In the genomic region with DNA sequence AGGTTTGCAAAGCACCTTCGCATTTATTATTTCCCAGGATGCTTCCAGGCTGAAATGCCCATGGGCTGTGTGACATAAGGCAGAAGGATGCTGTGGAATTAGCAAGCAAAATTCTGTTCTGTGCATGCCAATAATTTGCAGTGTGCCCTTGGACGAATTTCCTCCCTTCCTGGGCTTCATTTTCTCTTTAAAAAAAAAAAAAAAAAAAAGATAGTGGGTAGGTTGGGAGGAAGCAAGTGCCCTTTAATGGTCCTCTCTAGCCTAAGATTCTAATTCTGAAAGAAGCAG, we compare ENCODE assay signal across 11 cellular contexts. TPM values are rescaled to one million over a fixed set of nuclear protein-coding genes. Genes with fewer than 3 reads are reported as not detected.
DNase-seq lines count a peak whose midpoint lies in the region; ATAC-seq, FAIRE-seq and TF ChIP-seq lines count a peak whose summit lies in the region.
"Had no signal": no experiment of that assay in that cellular context is flagged by ENCODE, and none has a peak within 500 bp of the region (broad histone marks: within the 10 kb centered on the region; RNA-seq: fewer than 3 reads in every experiment).

No MANE protein-coding gene starts in this region.

- H4K5ac ChIP-seq in H1 (ENCODE audit: insufficient read length, low read depth, low read length), result no peak overlapping the region

- H3K4me2 ChIP-seq in OCI-LY7 (ENCODE audit: low read length), result peak overlapping the region; percentile 97
- peak overlapping the region; percentile 37 to 98; a peak in 2 of 4 replicates for H3K4me2 ChIP-seq in H1 (ENCODE audit: insufficient read depth in 1 of 2, low read depth in 2 of 2, low read length in 2 of 2)
- no peak overlapping the region for H3K4me2 ChIP-seq in neuronal stem cell (ENCODE audit: insufficient read depth, low read length, poor library complexity, severe bottlenecking)

- CTCF ChIA-PET in AG04450 (lab: Charles Lee) (interaction anchor here (5.3 kb wide), 1 partner anchor 73 kb away, joined by 28 read pairs; no protein-coding TSS in a partner anchor), OCI-LY7 (lab: Charles Lee; ENCODE audit: unreplicated experiment) (no interaction called here), H1 (lab: Charles Lee; ENCODE audit: partially characterized antibody) (interaction anchor here (0.9 to 12.3 kb wide), 6 partner anchors 8 to 74 kb away, joined by 3 to 143 read pairs (median 4); no protein-coding TSS in a partner anchor)

- no TSS peak for BruUV-seq in OCI-LY7 (replicated peaks; lab: Mats Ljungman, UMichigan)

- H2BK20ac ChIP-seq in H1 (ENCODE audit: low read length), result peak overlapping the region; percentile 92

- no peak for TF ChIP-seq POLR2A in H1 (IDR thresholded peaks at IDR 0.05; ENCODE audit: control extremely low read depth in 1 of 2, low read depth in 2 of 2, low read length in 2 of 2)

- H3K36me3 ChIP-seq in OCI-LY7 (ENCODE audit: insufficient read depth, low read length) (peaks cover 25% of the 10 kb centered on the region), H1 (ENCODE audit: control insufficient read depth in 2 of 4, insufficient read depth in 4 of 4, low read length in 3 of 4) (peaks cover 0 to 18% (median 0%) of the 10 kb centered on the region in 4 experiments; a peak in 5 of 8 replicates), neuronal stem cell (replicated peaks in 1 of 2; ENCODE audit: control insufficient read depth in 2 of 2, insufficient read depth in 2 of 2, low read length in 2 of 2) (peaks cover 0 to 20% of the 10 kb centered on the region in 2 donors)

- H3K18ac ChIP-seq in H1 (ENCODE audit: extremely low read depth, low read length) (peak overlapping the region; percentile 44; the same call in 1 of the 2 replicates), neuronal stem cell (ENCODE audit: low read length) (no peak overlapping the region)

- TF ChIP-seq RAD21 in H1 (IDR thresholded peaks at IDR 0.05 in 1 of 2, conservative IDR thresholded peaks at IDR 0.05 in 1 of 2; ENCODE audit: low read depth in 2 of 2, low read length in 2 of 2), result no peak

- H2BK12ac ChIP-seq in H1 (ENCODE audit: low read depth, low read length) (peak overlapping the region; percentile 88), neuronal stem cell (ENCODE audit: low read length) (no peak overlapping the region)

- no peak overlapping the region for H4K91ac ChIP-seq in H1 (replicated peaks; ENCODE audit: insufficient read length, low read length)
- H4K91ac ChIP-seq in neuronal stem cell (ENCODE audit: low read depth, low read length, poor library complexity), result no peak overlapping the region

- WGBS in H1 (ENCODE audit: extremely low coverage in 1 of 2, insufficient coverage in 1 of 2, insufficient read length in 1 of 2, insufficient replicate concordance in 2 of 2, low coverage in 1 of 2, low lambda C conversion rate in 2 of 2, missing lambda C conversion rate in 1 of 2), 2 experiments, result 75% methylated on average over 2 of the region's 2 CpGs; no CpG with 5 or more reads in 1 of the 2 experiments
- no CpG with 5 or more reads among the region's 2 CpGs for WGBS in neuronal stem cell (ENCODE audit: extremely low coverage in 2 of 2, insufficient read length in 2 of 2, insufficient replicate concordance in 1 of 2), 2 donors

- H4K8ac ChIP-seq in H1 (ENCODE audit: extremely low read depth, insufficient read depth, low read length), result no peak overlapping the region
- no peak overlapping the region for H4K8ac ChIP-seq in neuronal stem cell (ENCODE audit: low read depth, low read length)

- H2BK120ac ChIP-seq in H1 (replicated peaks; ENCODE audit: low read depth, low read length) (no peak overlapping the region), neuronal stem cell (ENCODE audit: low read depth, low read length) (no peak overlapping the region)

- no peaks in the 10 kb centered on the region for H3K9me2 ChIP-seq in OCI-LY7 (ENCODE audit: insufficient read depth, low read length)

- H3K23me2 ChIP-seq in H1 (ENCODE audit: low read depth, low read length), result peaks cover 17% of the 10 kb centered on the region

- H3K14ac ChIP-seq in H1 (ENCODE audit: insufficient read length) (no peak overlapping the region), neuronal stem cell (ENCODE audit: low read length) (no peak overlapping the region)

- H4K20me1 ChIP-seq in OCI-LY7 (ENCODE audit: insufficient read depth, low read length) (peaks cover 18% of the 10 kb centered on the region), H1 (replicated peaks in 1 of 2; ENCODE audit: control insufficient read depth in 1 of 2, insufficient read depth in 2 of 2, low read length in 2 of 2) (peaks cover 5 to 13% of the 10 kb centered on the region in 2 experiments)

- H3K27ac ChIP-seq in AG04450 (ENCODE audit: low read depth, low read length), result peak overlapping the region; percentile 98
- peak overlapping the region; percentile 97 for H3K27ac ChIP-seq in OCI-LY7 (ENCODE audit: low read depth, low read length, poor library complexity, severe bottlenecking)
- H3K27ac ChIP-seq in H1 (ENCODE audit: low read depth, low read length), result no peak overlapping the region
- H3K27ac ChIP-seq in neuronal stem cell (replicated peaks; ENCODE audit: low read length), result peak overlapping the region; percentile 73

- no peak overlapping the region for H3K9ac ChIP-seq in H1 (replicated peaks in 1 of 4; ENCODE audit: extremely low read depth in 1 of 4, low read depth in 3 of 4, low read length in 3 of 4)
- no peak overlapping the region for H3K9ac ChIP-seq in neuronal stem cell (ENCODE audit: low read depth, low read length, poor library complexity)

- H2AFZ ChIP-seq in OCI-LY7 (ENCODE audit: low read length) (peak overlapping the region; percentile 22; the same call in 1 of the 2 replicates), H1 (ENCODE audit: low read length) (no peak overlapping the region), neuronal stem cell (ENCODE audit: low read length) (no peak overlapping the region)

- H3K27me3 Mint-ChIP-seq in activated T-helper 17 cell treated with anti-CD3 and anti-CD28 coated beads, Interleukin-2, amount 50 U/mL, for 72 hours, result no peaks in the 10 kb centered on the region

- H2AK5ac ChIP-seq in H1 (ENCODE audit: low read depth, low read length) (peak overlapping the region; percentile 84), neuronal stem cell (ENCODE audit: low read depth, low read length) (no peak overlapping the region)

- no peak for ATAC-seq in HG03097 (IDR thresholded peaks at IDR 0.05; ENCODE audit: low FRiP score, unreplicated experiment)
- ATAC-seq in activated T-helper 17 cell treated with anti-CD3 and anti-CD28 coated beads, Interleukin-2, amount 50 U/mL, for 72 hours (replicated peaks), result no peak
- ATAC-seq in HG03280 (IDR thresholded peaks at IDR 0.05; ENCODE audit: unreplicated experiment), result no peak

- H3K4me3 Mint-ChIP-seq in activated T-helper 17 cell treated with anti-CD3 and anti-CD28 coated beads, Interleukin-2, amount 50 U/mL, for 72 hours, result no peak overlapping the region
- H3K4me3 Mint-ChIP-seq: activated naive CD4-positive, alpha-beta T cell treated with anti-CD3 and anti-CD28 coated beads, Interleukin-2, amount 10 ng/mL, durations not matched to agents 7 days and 5 days had no signal

- intact Hi-C loops in OCI-LY7 (cut with micrococcal nuclease; ENCODE audit: unreplicated experiment), result no loop called here

- FAIRE-seq in H1 (lab: Jason Lieb, UNC), result no peak
- FAIRE-seq: HTR-8/SVneo had no signal

- H3K79me2 ChIP-seq in OCI-LY7 (ENCODE audit: insufficient read depth, low read depth, low read length), result peaks cover 49% of the 10 kb centered on the region
- H3K79me2 ChIP-seq in H1 (ENCODE audit: control insufficient read depth in 1 of 2, insufficient read depth in 2 of 2, low read length in 2 of 2), result peaks cover 4 to 20% of the 10 kb centered on the region in 2 experiments

- H2BK5ac ChIP-seq in H1 (ENCODE audit: low read depth, low read length), result peak overlapping the region; percentile 67; the same call in 1 of the 2 replicates
- H2BK5ac ChIP-seq in neuronal stem cell (ENCODE audit: low read length), result no peak overlapping the region

- H3K27ac Mint-ChIP-seq in activated T-helper 17 cell treated with anti-CD3 and anti-CD28 coated beads, Interleukin-2, amount 50 U/mL, for 72 hours, result no peak overlapping the region
- H3K27ac Mint-ChIP-seq: activated naive CD4-positive, alpha-beta T cell treated with anti-CD3 and anti-CD28 coated beads, Interleukin-2, amount 10 ng/mL, durations not matched to agents 7 days and 5 days had no signal

- peaks cover 19% of the 10 kb centered on the region for H3K36me3 Mint-ChIP-seq in activated T-helper 17 cell treated with anti-CD3 and anti-CD28 coated beads, Interleukin-2, amount 50 U/mL, for 72 hours (ENCODE audit: low read depth)

- TF ChIP-seq CTCF in AG04450 (IDR thresholded peaks at IDR 0.05; ENCODE audit: low read depth, low read length) (no peak), OCI-LY7 (conservative IDR thresholded peaks at IDR 0.05; ENCODE audit: low read length) (no peak), H1 (IDR thresholded peaks at IDR 0.05; ENCODE audit: control extremely low read depth in 1 of 3, insufficient read depth in 1 of 3, low read depth in 1 of 3, low read length in 3 of 3) (no peak)

- H3K27me3 ChIP-seq in AG04450 (ENCODE audit: control insufficient read depth, insufficient read depth, low read length), result no peaks in the 10 kb centered on the region
- H3K27me3 ChIP-seq in H1 (replicated peaks in 1 of 4; ENCODE audit: control insufficient read depth in 3 of 4, extremely low read depth in 1 of 4, insufficient read depth in 3 of 4, low read length in 3 of 4), result peaks cover 0 to 4% (median 0%) of the 10 kb centered on the region in 4 experiments; a peak in 3 of 7 replicates
- H3K27me3 ChIP-seq in neuronal stem cell (ENCODE audit: control insufficient read depth in 3 of 3, insufficient read depth in 3 of 3, low read depth in 1 of 3, low read length in 3 of 3), result peaks cover 0 to 1% (median 0%) of the 10 kb centered on the region in 3 experiments

- H3K4ac ChIP-seq in H1 (replicated peaks; ENCODE audit: insufficient read length, low read depth, low read length) (no peak overlapping the region), neuronal stem cell (ENCODE audit: low read length) (no peak overlapping the region)

- H3K79me1 ChIP-seq in H1 (ENCODE audit: low read depth, low read length) (no peaks in the 10 kb centered on the region), neuronal stem cell (ENCODE audit: low read depth, low read length) (peaks cover 6% of the 10 kb centered on the region)

- TF ChIP-seq EP300 in H1 (IDR thresholded peaks at IDR 0.05; ENCODE audit: borderline replicate concordance in 1 of 2, low read depth in 2 of 2, low read length in 2 of 2), result no peak

- H3K9me3 ChIP-seq in AG04450 (ENCODE audit: control insufficient read depth, insufficient read depth, low read length), result no peaks in the 10 kb centered on the region; the same call in 1 of the 2 replicates
- no peaks in the 10 kb centered on the region for H3K9me3 ChIP-seq in OCI-LY7 (ENCODE audit: low read length)
- H3K9me3 ChIP-seq in H1 (ENCODE audit: insufficient read depth in 2 of 2, low read depth in 1 of 2, low read length in 1 of 2), result no peaks in the 10 kb centered on the region
- H3K9me3 ChIP-seq in neuronal stem cell (replicated peaks in 1 of 2; ENCODE audit: control insufficient read depth in 2 of 2, insufficient read depth in 1 of 2, low read depth in 1 of 2, low read length in 2 of 2), result no peaks in the 10 kb centered on the region

- H3K4me3 ChIP-seq in AG04450 (ENCODE audit: low read depth, low read length) (no peak overlapping the region; the same call in 1 of the 2 replicates), OCI-LY7 (ENCODE audit: low read depth, low read length, poor library complexity, severe bottlenecking) (peak overlapping the region; percentile 94), H1 (ENCODE audit: extremely low read depth in 1 of 4, insufficient read depth in 2 of 4, low read depth in 3 of 4, low read length in 4 of 4) (peak overlapping the region in 1 of 4 experiments; percentile 20; a peak in 2 of 8 replicates), neuronal stem cell (ENCODE audit: low read length in 2 of 2) (no peak overlapping the region)

- peaks cover 7% of the 10 kb centered on the region for H3K4me1 Mint-ChIP-seq in activated T-helper 17 cell treated with anti-CD3 and anti-CD28 coated beads, Interleukin-2, amount 50 U/mL, for 72 hours

- H3K4me1 ChIP-seq in OCI-LY7 (ENCODE audit: insufficient read depth, low read length, poor library complexity, severe bottlenecking), result peaks cover 61% of the 10 kb centered on the region
- H3K4me1 ChIP-seq in H1 (replicated peaks in 1 of 4; ENCODE audit: control insufficient read depth in 3 of 4, insufficient read depth in 4 of 4, low read length in 3 of 4), result peaks cover 11 to 34% (median 17%) of the 10 kb centered on the region in 4 experiments
- H3K4me1 ChIP-seq in neuronal stem cell (ENCODE audit: control insufficient read depth in 2 of 2, insufficient read depth in 1 of 2, low read depth in 1 of 2, low read length in 2 of 2), result peaks cover 38 to 46% of the 10 kb centered on the region in 2 donors

- DNase-seq in AG04450 (ENCODE audit: low read depth, low spot score) (no peak), OCI-LY7 (ENCODE audit: low spot score) (no peak), H1 (ENCODE audit: low read depth in 1 of 2, low spot score in 2 of 2) (no peak), neuronal stem cell (ENCODE audit: low spot score) (no peak), SKM-1 (lab: John Stamatoyannopoulos, UW; ENCODE audit: unreplicated experiment) (no peak)

- H2BK15ac ChIP-seq in H1 (ENCODE audit: low read length), result no peak overlapping the region
- no peak overlapping the region for H2BK15ac ChIP-seq in neuronal stem cell (ENCODE audit: low read length)

- H3K56ac ChIP-seq in H1 (replicated peaks; ENCODE audit: insufficient read length, low read depth, low read length), result no peak overlapping the region

- H3K23ac ChIP-seq in H1 (ENCODE audit: insufficient read length), result no peak overlapping the region
- no peak overlapping the region for H3K23ac ChIP-seq in neuronal stem cell (ENCODE audit: low read depth, low read length, poor library complexity)

- no peaks in the 10 kb centered on the region for H3K9me3 Mint-ChIP-seq in activated T-helper 17 cell treated with anti-CD3 and anti-CD28 coated beads, Interleukin-2, amount 50 U/mL, for 72 hours
- H3K9me3 Mint-ChIP-seq: activated naive CD4-positive, alpha-beta T cell treated with anti-CD3 and anti-CD28 coated beads, Interleukin-2, amount 10 ng/mL, durations not matched to agents 7 days and 5 days; immature natural killer cell had no signal

- POLR2A ChIA-PET in AG04450 (lab: Yijun Ruan, JAX) (interaction anchor here (0.5 to 1.7 kb wide), 4 partner anchors 16 to 459 kb away, joined by 3 to 8 read pairs (median 4); no protein-coding TSS in a partner anchor), OCI-LY7 (lab: Charles Lee) (interaction anchor here (0.7 to 12.1 kb wide), 4 partner anchors 12 to 60 kb away, joined by 4 to 259 read pairs (median 89); no protein-coding TSS in a partner anchor), H1 (lab: Charles Lee; ENCODE audit: partially characterized antibody) (interaction anchor here (1.1 to 20.4 kb wide), 5 partner anchors 9 to 73 kb away, joined by 5 to 547 read pairs (median 7); no protein-coding TSS in a partner anchor)

RNA-seq across cellular contexts. Expression of gene ID3, which starts 2.5 kb away (rescaled TPM):
- polyA plus RNA-seq in AG04450 (2011; rRNA removed) (15.3 and 25.0 TPM in 2 replicates), H1 (2011; rRNA removed) (304 and 490 TPM in 2 replicates)
- polyA minus RNA-seq in AG04450 (2011; rRNA and poly(A)+ RNA removed), result 27.0 and 45.8 TPM in 2 replicates
- 1,286 and 1,658 TPM in 2 replicates for total RNA-seq in OCI-LY7 (2014; rRNA removed; shearing (Covaris generic))
- total RNA-seq in OCI-LY7 (2022), result 621 and 629 TPM in 2 replicates
- 240 and 252 TPM in 2 replicates for total RNA-seq in H1 (2021; fragmentation: NEBNext Ultra II Directional; extraction: Animal tissue kit (Norgen Biotek cat#: 25700))
- polyA plus RNA-seq in H1 (2011; cell fraction: cytosol; rRNA removed), result 310 TPM
- polyA plus RNA-seq in H1 (2011; cell fraction: nucleus; rRNA removed), result 192 TPM
- 135 to 194 TPM (median 157 TPM) in 4 replicates for polyA plus RNA-seq in H1 (2012, experiment 1 of 2)
- 300 TPM for polyA plus RNA-seq in H1 (2012, experiment 2 of 2)
- polyA plus RNA-seq in H1 (2013, experiment 1 of 2), result 260 TPM
- 250 TPM for polyA plus RNA-seq in H1 (2013, experiment 2 of 2)
- polyA minus RNA-seq in H1 (2011; rRNA and poly(A)+ RNA removed), result 30.4 and 61.8 TPM in 2 replicates
- polyA minus RNA-seq in H1 (2011; cell fraction: cytosol; rRNA and poly(A)+ RNA removed), result 97.4 TPM
- polyA minus RNA-seq in H1 (2011; cell fraction: nucleus; rRNA and poly(A)+ RNA removed), result 104 TPM
- 99.9 TPM for polyA plus RNA-seq in neuronal stem cell (2013, experiment 1 of 2)
- polyA plus RNA-seq in neuronal stem cell (2013, experiment 2 of 2), result 99.2 TPM
- total RNA-seq in activated T-helper 17 cell treated with anti-CD3 and anti-CD28 coated beads, Interleukin-2, amount 50 U/mL, for 72 hours, result 10 to 100 TPM; 19.5 to 45.2 TPM

RNA-seq across cellular contexts. Expression of gene E2F2, which starts 30.7 kb away (rescaled TPM):
- polyA plus RNA-seq in AG04450 (2011; rRNA removed) (0.05 and 0.06 TPM in 2 replicates), H1 (2011; rRNA removed) (1.8 and 2.3 TPM in 2 replicates)
- polyA minus RNA-seq in AG04450 (2011; rRNA and poly(A)+ RNA removed), result 0.26 and 0.46 TPM in 2 replicates
- total RNA-seq in OCI-LY7 (2014; rRNA removed; shearing (Covaris generic)), result 176 and 203 TPM in 2 replicates
- 212 and 224 TPM in 2 replicates for total RNA-seq in OCI-LY7 (2022)
- 6.1 and 7.0 TPM in 2 replicates for total RNA-seq in H1 (2021; fragmentation: NEBNext Ultra II Directional; extraction: Animal tissue kit (Norgen Biotek cat#: 25700))
- polyA plus RNA-seq in H1 (2011; cell fraction: cytosol; rRNA removed), result 1.8 TPM
- 2.4 TPM for polyA plus RNA-seq in H1 (2011; cell fraction: nucleus; rRNA removed)
- polyA plus RNA-seq in H1 (2012, experiment 1 of 2), result 3.9 to 5.3 TPM (median 4.1 TPM) in 4 replicates
- 3.4 TPM for polyA plus RNA-seq in H1 (2012, experiment 2 of 2)
- polyA plus RNA-seq in H1 (2013, experiment 1 of 2), result 3.1 TPM
- 2.9 TPM for polyA plus RNA-seq in H1 (2013, experiment 2 of 2)
- 3.2 and 4.8 TPM in 2 replicates for polyA minus RNA-seq in H1 (2011; rRNA and poly(A)+ RNA removed)
- polyA minus RNA-seq in H1 (2011; cell fraction: cytosol; rRNA and poly(A)+ RNA removed), result 2.7 TPM
- polyA minus RNA-seq in H1 (2011; cell fraction: nucleus; rRNA and poly(A)+ RNA removed), result 3.8 TPM
- polyA plus RNA-seq in neuronal stem cell (2013, experiment 1 of 2), result 3.8 TPM
- 4.4 TPM for polyA plus RNA-seq in neuronal stem cell (2013, experiment 2 of 2)
- 10 to 100 TPM; 13.0 to 24.1 TPM for total RNA-seq in activated T-helper 17 cell treated with anti-CD3 and anti-CD28 coated beads, Interleukin-2, amount 50 U/mL, for 72 hours

Comparison
In these comparisons a context has a peak if more than half of its experiments do, and no peak if none do; other contexts are left out.
1. RNA of gene E2F2, which starts 30.7 kb away (total RNA-seq): 176 to 224 TPM in OCI-LY7; 13.0 to 24.1 TPM in activated T-helper 17 cell treated with anti-CD3 and anti-CD28 coated beads, Interleukin-2, amount 50 U/mL, for 72 hours and 6.1 to 7.0 TPM in H1; every median in the first group is over 4 times any median in the second.